ENCODE assay signal across 12 cellular contexts in genomic region chr9:128556915-128557634, GRCh38. TPM values are rescaled to one million over a fixed set of nuclear protein-coding genes. Genes with fewer than 3 reads are reported as not detected.
DNase-seq lines count a peak whose midpoint lies in the region; ATAC-seq and TF ChIP-seq lines count a peak whose summit lies in the region.
"Had no signal": no experiment of that assay in that cellular context is flagged by ENCODE, and none has a peak within 500 bp of the region (broad histone marks: within the 10 kb centered on the region; RNA-seq: fewer than 3 reads in every experiment).

No MANE protein-coding gene starts in this region.

- no peak overlapping the region for H3K4ac ChIP-seq in mesenchymal stem cell (ENCODE audit: low read depth in 1 of 2, low read length in 2 of 2)

- H3K36me3 ChIP-seq in A673 (ENCODE audit: insufficient read depth, low read length, poor library complexity, severe bottlenecking) (no peaks in the 10 kb centered on the region), GM23248 (ENCODE audit: low read depth) (peaks cover 4% of the 10 kb centered on the region; the same call in 1 of the 2 replicates), mesenchymal stem cell (ENCODE audit: control insufficient read depth in 1 of 2, insufficient read depth in 2 of 2, low read depth in 1 of 2, low read length in 2 of 2) (peaks cover 6% of the 10 kb centered on the region in 2 experiments)
- H3K36me3 ChIP-seq: ovary had no signal

- H4K8ac ChIP-seq in mesenchymal stem cell (ENCODE audit: low read length) = no peak overlapping the region

- H3K9me3 ChIP-seq in A673 (ENCODE audit: low read depth, low read length, poor library complexity, severe bottlenecking) (no peaks in the 10 kb centered on the region), GM23248 (ENCODE audit: low read depth) (no peaks in the 10 kb centered on the region), mesenchymal stem cell (ENCODE audit: control insufficient read depth, low read length) (no peaks in the 10 kb centered on the region)
- H3K9me3 ChIP-seq: ovary had no signal

- intact Hi-C loops in A673 (cut with micrococcal nuclease; ENCODE audit: unreplicated experiment) = no loop called here

- ATAC-seq in HG03520 (IDR thresholded peaks at IDR 0.05; ENCODE audit: unreplicated experiment) (no peak), GM19463 (IDR thresholded peaks at IDR 0.05; ENCODE audit: unreplicated experiment) (no peak), HG03439 (IDR thresholded peaks at IDR 0.05; ENCODE audit: unreplicated experiment) (no peak)
- ATAC-seq: left ventricle myocardium superior; stimulated activated effector memory CD8-positive, alpha-beta T cell treated with anti-CD3 and anti-CD28 coated beads, Interleukin-12 subunit alpha, Interleukin-12 subunit beta, amount 100 ng/mL, for 72 hours had no signal

- DNase-seq in A673 (ENCODE audit: low spot score) (no peak), GM23248 (peak; percentile 17), caudate nucleus (lab: John Stamatoyannopoulos, UW) (no peak), mesenchymal stem cell (peak; percentile 14), AG20443 (ENCODE audit: low spot score) (no peak)
- DNase-seq: effector CD8-positive, alpha-beta T cell; left ventricle myocardium superior; ovary had no signal

- H3K9ac ChIP-seq in GM23248 (no peak overlapping the region), mesenchymal stem cell (ENCODE audit: low read length) (no peak overlapping the region)

- BruUV-seq in A673 (replicated peaks; lab: Mats Ljungman, UMichigan) = no TSS peak

- H2AK5ac ChIP-seq in mesenchymal stem cell (ENCODE audit: low read length, severe bottlenecking) = no peak overlapping the region

- H3K4me3 ChIP-seq in A673 (ENCODE audit: low read depth, low read length, poor library complexity, severe bottlenecking) (no peak overlapping the region), GM23248 (no peak overlapping the region), mesenchymal stem cell (ENCODE audit: insufficient read depth in 1 of 2, low read depth in 1 of 2, low read length in 2 of 2) (no peak overlapping the region)
- H3K4me3 ChIP-seq: ovary had no signal

- CTCF ChIA-PET in A673 (lab: Charles Lee) = no interaction called here

- no peaks in the 10 kb centered on the region for H3K9me2 ChIP-seq in GM23248 (ENCODE audit: insufficient read depth)

- H2AFZ ChIP-seq in GM23248 = no peak overlapping the region
- no peak overlapping the region for H2AFZ ChIP-seq in mesenchymal stem cell (ENCODE audit: low read depth, low read length)

- peaks cover 52% of the 10 kb centered on the region for H4K20me1 ChIP-seq in GM23248 (ENCODE audit: insufficient read depth)

- H3K4me2 ChIP-seq in GM23248 (ENCODE audit: unreplicated experiment) (peak overlapping the region; percentile 11), mesenchymal stem cell (ENCODE audit: low read length, poor library complexity, severe bottlenecking) (no peak overlapping the region)

- H3K27me3 ChIP-seq in A673 (replicated peaks; ENCODE audit: insufficient read depth, low read depth, low read length, poor library complexity) = no peaks in the 10 kb centered on the region
- no peaks in the 10 kb centered on the region for H3K27me3 ChIP-seq in GM23248 (replicated peaks; ENCODE audit: insufficient read depth)
- no peaks in the 10 kb centered on the region for H3K27me3 ChIP-seq in mesenchymal stem cell (ENCODE audit: control insufficient read depth in 1 of 2, insufficient read depth in 1 of 2, low read length in 2 of 2)
- H3K27me3 ChIP-seq: ovary had no signal

- H3K14ac ChIP-seq in mesenchymal stem cell (ENCODE audit: low read length in 2 of 2) = no peak overlapping the region

- H2BK120ac ChIP-seq in mesenchymal stem cell (ENCODE audit: low read depth, low read length) = no peak overlapping the region

- H3K4me1 ChIP-seq in A673 (ENCODE audit: insufficient read depth, low read length, poor library complexity, severe bottlenecking) = peaks cover 59% of the 10 kb centered on the region
- peaks cover 54% of the 10 kb centered on the region for H3K4me1 ChIP-seq in GM23248 (ENCODE audit: insufficient read depth)
- peaks cover 10% of the 10 kb centered on the region for H3K4me1 ChIP-seq in mesenchymal stem cell (ENCODE audit: control insufficient read depth, insufficient read depth, low read depth, low read length)

- H3K23ac ChIP-seq in mesenchymal stem cell (ENCODE audit: low read length in 2 of 2) = no peak overlapping the region

- 79 to 83% methylated on average over 5 of the region's 5 CpGs for WGBS in GM23248 (ENCODE audit: low coverage in 1 of 2, low lambda C conversion rate in 2 of 2, missing lambda C conversion rate in 2 of 2), 2 experiments
- 97% methylated on average over 4 of the region's 5 CpGs for WGBS in mesenchymal stem cell

- H3K27ac ChIP-seq in A673 (ENCODE audit: low read depth, low read length, poor library complexity, severe bottlenecking) (peak overlapping the region; percentile 86), GM23248 (no peak overlapping the region), caudate nucleus (ENCODE audit: low read depth, low read length) (peak overlapping the region; percentile 11), mesenchymal stem cell (ENCODE audit: low read length, poor library complexity, severe bottlenecking) (no peak overlapping the region)

- no peak overlapping the region for H2BK5ac ChIP-seq in mesenchymal stem cell (ENCODE audit: low read depth, low read length, poor library complexity, severe bottlenecking)

- no peak overlapping the region for H2BK12ac ChIP-seq in mesenchymal stem cell (ENCODE audit: low read length in 2 of 2)

- POLR2A ChIA-PET in A673 (lab: Charles Lee; ENCODE audit: low non-redundant PET) = interaction anchor here (0.6 kb wide), 1 partner anchor 140 kb away, joined by 4 read pairs; no protein-coding TSS in a partner anchor

- H3F3A ChIP-seq in GM23248 (ENCODE audit: insufficient read depth) = peaks cover 73% of the 10 kb centered on the region

- H3K79me1 ChIP-seq in mesenchymal stem cell (replicated peaks; ENCODE audit: low read length, poor library complexity, severe bottlenecking) = no peaks in the 10 kb centered on the region

- no peak for TF ChIP-seq CTCF in A673 (conservative IDR thresholded peaks at IDR 0.05; ENCODE audit: low read depth, low read length)

- H4K91ac ChIP-seq in mesenchymal stem cell (ENCODE audit: low read length) = no peak overlapping the region

- H2BK15ac ChIP-seq in mesenchymal stem cell (ENCODE audit: low read depth, poor library complexity, severe bottlenecking) = no peak overlapping the region

- peaks cover 94% of the 10 kb centered on the region for H3K79me2 ChIP-seq in GM23248 (ENCODE audit: insufficient read depth)

- H3K18ac ChIP-seq in mesenchymal stem cell (ENCODE audit: low read depth in 1 of 2, low read length in 2 of 2) = no peak overlapping the region

- in situ Hi-C loops in GM23248 (cut with MboI) = no loop called here

RNA-seq across cellular contexts. Expression of gene SPTAN1, which starts 4.7 kb away (rescaled TPM):
- 239 and 262 TPM in 2 replicates for total RNA-seq in A673 (2021)
- total RNA-seq in GM23248 (2014; rRNA removed; shearing (Covaris generic)) = 275 and 287 TPM in 2 replicates
- 139 and 144 TPM in 2 replicates for polyA plus RNA-seq in GM23248 (2016; fragmentation: Nextera tagmentation; extraction: Ambion mirVana)
- polyA plus RNA-seq in mesenchymal stem cell (2013, experiment 1 of 2) = 107 TPM
- 95.5 TPM for polyA plus RNA-seq in mesenchymal stem cell (2013, experiment 2 of 2)

RNA-seq across cellular contexts. Expression of gene GLE1, which starts 52.6 kb away (rescaled TPM):
- 52.1 and 52.3 TPM in 2 replicates for total RNA-seq in A673 (2021)
- 27.1 and 31.5 TPM in 2 replicates for total RNA-seq in GM23248 (2014; rRNA removed; shearing (Covaris generic))
- polyA plus RNA-seq in GM23248 (2016; fragmentation: Nextera tagmentation; extraction: Ambion mirVana) = 18.1 and 18.5 TPM in 2 replicates
- polyA plus RNA-seq in mesenchymal stem cell (2013, experiment 1 of 2) = 9.8 TPM
- 10.1 TPM for polyA plus RNA-seq in mesenchymal stem cell (2013, experiment 2 of 2)

Comparison
In these comparisons a context has a peak if more than half of its experiments do, and no peak if none do; other contexts are left out.
1. DNase-seq: peak in GM23248 (single experiment) and mesenchymal stem cell (single experiment); none in A673 (single experiment), caudate nucleus (0 of 61) and AG20443 (single experiment).
2. H3K27ac ChIP-seq: peak in A673 (single experiment) and caudate nucleus (single experiment); none in GM23248 (single experiment) and mesenchymal stem cell (single experiment).